In the genomic region with DNA sequence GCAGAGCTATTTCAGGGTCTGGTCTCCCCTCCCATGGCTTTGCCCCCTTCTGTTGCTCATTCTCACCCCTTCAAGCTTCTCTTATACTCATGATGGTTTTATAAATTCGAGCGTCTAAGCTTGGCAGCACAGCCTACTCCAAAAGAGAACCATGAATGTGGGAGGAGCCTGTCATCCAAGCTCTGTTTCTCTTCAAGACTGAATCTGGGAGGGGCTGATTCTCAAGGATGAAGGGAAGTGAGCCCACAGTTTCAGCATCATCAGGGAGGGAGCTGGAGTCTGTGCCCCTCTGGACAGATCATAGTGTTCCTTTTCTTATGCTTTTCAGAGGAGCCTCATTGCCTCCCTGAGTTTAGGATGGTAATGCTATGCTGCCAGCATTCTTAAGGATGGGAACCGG, we compare ENCODE assay signal across 28 cellular contexts.
"Had no signal": no experiment of that assay in that cellular context is flagged by ENCODE, and none has a peak within 500 bp of the region (broad histone marks: within the 10 kb centered on the region; RNA-seq: fewer than 3 reads in every experiment).

No MANE protein-coding gene starts in this region.

- H3K27ac ChIP-seq: ascending aorta, breast epithelium, cardiac muscle cell, coronary artery, foreskin keratinocyte, gastrocnemius medialis had no signal

- H3K4me3 Mint-ChIP-seq: activated CD4-positive, alpha-beta memory T cell treated with anti-CD3 and anti-CD28 coated beads, Interleukin-2, amount 10 ng/mL, durations not matched to agents 7 days and 5 days; activated CD4-positive, alpha-beta T cell treated with anti-CD3 and anti-CD28 coated beads, Interleukin-2, amount 10 ng/mL, durations not matched to agents 7 days and 5 days; activated naive CD4-positive, alpha-beta T cell treated with anti-CD3 and anti-CD28 coated beads, Interleukin-2, amount 10 ng/mL, durations not matched to agents 7 days and 5 days; activated naive CD8-positive, alpha-beta T cell treated with anti-CD3 and anti-CD28 coated beads, Interleukin-2, amount 10 ng/mL, durations not matched to agents 7 days and 5 days; activated T-cell treated with anti-CD3 and anti-CD28 coated beads, Interleukin-2, amount 50 U/mL, for 24 hours; activated T-cell treated with anti-CD3 and anti-CD28 coated beads, Interleukin-2, amount 50 U/mL, for 72 hours; brain; dendritic cell treated with granulocyte-macrophage colony-stimulating factor and Interleukin-4, amounts not matched to agents 40 ng/mL and 50 ng/mL, for 4 days; endodermal cell had no signal

- H3K36me3 ChIP-seq: ascending aorta, breast epithelium, cardiac muscle cell, gastrocnemius medialis had no signal

- H3K9me3 Mint-ChIP-seq: activated CD4-positive, alpha-beta memory T cell treated with anti-CD3 and anti-CD28 coated beads, Interleukin-2, amount 10 ng/mL, durations not matched to agents 7 days and 5 days; activated CD4-positive, alpha-beta T cell treated with anti-CD3 and anti-CD28 coated beads, Interleukin-2, amount 10 ng/mL, durations not matched to agents 7 days and 5 days; activated naive CD4-positive, alpha-beta T cell treated with anti-CD3 and anti-CD28 coated beads, Interleukin-2, amount 10 ng/mL, durations not matched to agents 7 days and 5 days; activated naive CD4-positive, alpha-beta T cell treated with anti-CD3 and anti-CD28 coated beads, Interleukin-2, amount 50 U/mL, for 72 hours; activated naive CD8-positive, alpha-beta T cell treated with anti-CD3 and anti-CD28 coated beads, Interleukin-2, amount 10 ng/mL, durations not matched to agents 7 days and 5 days; activated T-cell treated with anti-CD3 and anti-CD28 coated beads, Interleukin-2, amount 50 U/mL, for 24 hours; brain; dendritic cell treated with granulocyte-macrophage colony-stimulating factor and Interleukin-4, amounts not matched to agents 40 ng/mL and 50 ng/mL, for 4 days; endodermal cell had no signal

- ATAC-seq: activated naive CD4-positive, alpha-beta T cell treated with anti-CD3 and anti-CD28 coated beads, Interleukin-2, amount 50 U/mL, for 72 hours; activated T-cell treated with anti-CD3 and anti-CD28 coated beads, Interleukin-2, amount 50 U/mL, for 72 hours; esophagus mucosa; foreskin keratinocyte; gastrocnemius medialis had no signal

- H3K4me1 ChIP-seq: ascending aorta, breast epithelium, foreskin keratinocyte had no signal

- DNase-seq: activated CD4-positive, alpha-beta memory T cell treated with anti-CD3 and anti-CD28 coated beads, Interleukin-2, amount 10 ng/mL, durations not matched to agents 7 days and 5 days; activated CD4-positive, alpha-beta T cell treated with anti-CD3 and anti-CD28 coated beads for 1 hour; activated CD4-positive, alpha-beta T cell treated with anti-CD3 and anti-CD28 coated beads for 4 hours; activated CD4-positive, alpha-beta T cell treated with anti-CD3 and anti-CD28 coated beads, Interleukin-2, amount 10 ng/mL, durations not matched to agents 7 days and 5 days; activated CD4-positive, alpha-beta T cell treated with anti-CD3 and anti-CD28 coated beads, Interleukin-2, amount 50 U/mL, for 4 hours; activated CD8-positive, alpha-beta memory T cell treated with anti-CD3 and anti-CD28 coated beads, Interleukin-2, amount 50 U/mL, for 48 hours; activated gamma-delta T cell; activated naive CD4-positive, alpha-beta T cell; activated naive CD4-positive, alpha-beta T cell treated with anti-CD3 and anti-CD28 coated beads, Interleukin-2, amount 10 ng/mL, durations not matched to agents 7 days and 5 days; activated naive CD8-positive, alpha-beta T cell treated with anti-CD3 and anti-CD28 coated beads, Interleukin-2, amount 10 ng/mL, durations not matched to agents 7 days and 5 days; activated T-cell treated with anti-CD3 and anti-CD28 coated beads for 4 hours; activated T-cell treated with anti-CD3 and anti-CD28 coated beads, Interleukin-2, amount 50 U/mL, for 24 hours; activated T-cell treated with anti-CD3 and anti-CD28 coated beads, Interleukin-2, amount 50 U/mL, for 72 hours; central memory CD4-positive, alpha-beta T cell; dorsolateral prefrontal cortex; effector memory CD4-positive, alpha-beta T cell; endodermal cell; foreskin keratinocyte; gastrocnemius medialis; T-helper 2 cell had no signal

- H3K27me3 ChIP-seq: ascending aorta, cardiac muscle cell, dorsolateral prefrontal cortex, gastrocnemius medialis had no signal

- H3K4me3 ChIP-seq: ascending aorta, breast epithelium, cardiac muscle cell, coronary artery, dorsolateral prefrontal cortex, gastrocnemius medialis had no signal

- H3K36me3 Mint-ChIP-seq: activated naive CD4-positive, alpha-beta T cell treated with anti-CD3 and anti-CD28 coated beads, Interleukin-2, amount 10 ng/mL, durations not matched to agents 7 days and 5 days; activated naive CD4-positive, alpha-beta T cell treated with anti-CD3 and anti-CD28 coated beads, Interleukin-2, amount 50 U/mL, for 72 hours; activated naive CD8-positive, alpha-beta T cell treated with anti-CD3 and anti-CD28 coated beads, Interleukin-2, amount 10 ng/mL, durations not matched to agents 7 days and 5 days; brain had no signal

- H3K4me1 Mint-ChIP-seq: activated CD4-positive, alpha-beta memory T cell treated with anti-CD3 and anti-CD28 coated beads, Interleukin-2, amount 10 ng/mL, durations not matched to agents 7 days and 5 days; activated CD4-positive, alpha-beta T cell treated with anti-CD3 and anti-CD28 coated beads, Interleukin-2, amount 10 ng/mL, durations not matched to agents 7 days and 5 days; activated naive CD4-positive, alpha-beta T cell treated with anti-CD3 and anti-CD28 coated beads, Interleukin-2, amount 10 ng/mL, durations not matched to agents 7 days and 5 days; activated naive CD8-positive, alpha-beta T cell treated with anti-CD3 and anti-CD28 coated beads, Interleukin-2, amount 10 ng/mL, durations not matched to agents 7 days and 5 days had no signal

- H3K27ac Mint-ChIP-seq: activated CD4-positive, alpha-beta memory T cell treated with anti-CD3 and anti-CD28 coated beads, Interleukin-2, amount 10 ng/mL, durations not matched to agents 7 days and 5 days; activated CD4-positive, alpha-beta T cell treated with anti-CD3 and anti-CD28 coated beads, Interleukin-2, amount 10 ng/mL, durations not matched to agents 7 days and 5 days; activated naive CD4-positive, alpha-beta T cell treated with anti-CD3 and anti-CD28 coated beads, Interleukin-2, amount 10 ng/mL, durations not matched to agents 7 days and 5 days; activated naive CD4-positive, alpha-beta T cell treated with anti-CD3 and anti-CD28 coated beads, Interleukin-2, amount 50 U/mL, for 72 hours; activated naive CD8-positive, alpha-beta T cell treated with anti-CD3 and anti-CD28 coated beads, Interleukin-2, amount 10 ng/mL, durations not matched to agents 7 days and 5 days; activated T-cell treated with anti-CD3 and anti-CD28 coated beads, Interleukin-2, amount 50 U/mL, for 24 hours; activated T-cell treated with anti-CD3 and anti-CD28 coated beads, Interleukin-2, amount 50 U/mL, for 72 hours; brain; dendritic cell treated with granulocyte-macrophage colony-stimulating factor and Interleukin-4, amounts not matched to agents 40 ng/mL and 50 ng/mL, for 4 days; endodermal cell had no signal

- H3K27me3 Mint-ChIP-seq: activated naive CD4-positive, alpha-beta T cell treated with anti-CD3 and anti-CD28 coated beads, Interleukin-2, amount 10 ng/mL, durations not matched to agents 7 days and 5 days; activated T-cell treated with anti-CD3 and anti-CD28 coated beads, Interleukin-2, amount 50 U/mL, for 24 hours; dendritic cell treated with granulocyte-macrophage colony-stimulating factor and Interleukin-4, amounts not matched to agents 40 ng/mL and 50 ng/mL, for 4 days had no signal

- H3K9me3 ChIP-seq: ascending aorta, breast epithelium, gastrocnemius medialis had no signal
